In genomic region chr1:39132505-39133339, GRCh38 we compare ENCODE assay signal across 8 cellular contexts.
A peak's percentile ranks its signal among the peaks of the same experiment; 100 is the strongest.
DNase-seq lines count a peak whose midpoint lies in the region; ATAC-seq, FAIRE-seq and TF ChIP-seq lines count a peak whose summit lies in the region.

No MANE protein-coding gene starts in this region.

- peaks cover 3% of the 10 kb centered on the region for H3K79me1 ChIP-seq in H9 (ENCODE audit: insufficient read depth, low read depth, low read length, poor library complexity, severe bottlenecking)

- no peak overlapping the region for H3K56ac ChIP-seq in H9 (ENCODE audit: insufficient read length, low read depth, low read length)

- H3K27me3 Mint-ChIP-seq in H9 (ENCODE audit: low read depth): no peaks in the 10 kb centered on the region

- peaks cover 42 to 57% of the 10 kb centered on the region in 2 experiments for H3K4me1 Mint-ChIP-seq in H9

- peak overlapping the region; percentile 84 for H2BK5ac ChIP-seq in H9 (ENCODE audit: insufficient read length, low read length)

- H3K23ac ChIP-seq in H9 (ENCODE audit: insufficient read length, low read depth, low read length): no peak overlapping the region

- H2AK5ac ChIP-seq in H9 (ENCODE audit: insufficient read length, low read length): no peak overlapping the region

- H3K18ac ChIP-seq in H9 (ENCODE audit: insufficient read length, low read depth, low read length): peak overlapping the region; percentile 85

- H3K27ac Mint-ChIP-seq in H9: peak overlapping the region; percentile 82 to 99 (median 99)

- H3K79me2 ChIP-seq in H9 (ENCODE audit: insufficient read depth, low read length): peaks cover 26% of the 10 kb centered on the region; the same call in 1 of the 2 replicates

- H3K27ac ChIP-seq in H9 (ENCODE audit: insufficient read length, low read depth, low read length): peak overlapping the region; percentile 97
- peak overlapping the region; percentile 87 for H3K27ac ChIP-seq in left ventricle myocardium inferior (replicated peaks)

- H3K4me3 ChIP-seq in left ventricle myocardium inferior: peak overlapping the region; percentile 5

- peak overlapping the region; percentile 58 for H4K91ac ChIP-seq in H9 (ENCODE audit: insufficient read length, low read depth, low read length)

- peak overlapping the region; percentile 28 for H2BK12ac ChIP-seq in H9 (ENCODE audit: insufficient read length, low read depth, low read length)

- H3K4me2 ChIP-seq in H9 (ENCODE audit: insufficient read depth, insufficient read length, low read length): peak overlapping the region; percentile 38

- H3K9me3 Mint-ChIP-seq in H9: no peaks in the 10 kb centered on the region

- no peak for FAIRE-seq in GM19239 (lab: Jason Lieb, UNC)

- H3K23me2 ChIP-seq in H9 (ENCODE audit: insufficient read length, low read depth, low read length, poor library complexity, severe bottlenecking): no peaks in the 10 kb centered on the region

- H3K4me1 ChIP-seq in H9 (ENCODE audit: insufficient read depth, low read length) (peaks cover 26% of the 10 kb centered on the region), left ventricle myocardium inferior (peaks cover 72% of the 10 kb centered on the region)

- no peaks in the 10 kb centered on the region for H3K36me3 ChIP-seq in left ventricle myocardium inferior

- no peak overlapping the region for H2BK15ac ChIP-seq in H9 (ENCODE audit: low read depth, low read length)

- no peak overlapping the region for H2BK20ac ChIP-seq in H9 (ENCODE audit: low read depth, low read length, poor library complexity, severe bottlenecking)

- peak overlapping the region; percentile 87 for H3K14ac ChIP-seq in H9 (ENCODE audit: insufficient read depth, low read length)

- H4K20me1 ChIP-seq in H9 (ENCODE audit: control insufficient read depth, insufficient read depth, insufficient read length): peaks cover 2% of the 10 kb centered on the region

- H3K36me3 Mint-ChIP-seq in H9 (ENCODE audit: insufficient read depth in 1 of 3, low read depth in 3 of 3): peaks cover 0 to 7% (median 3%) of the 10 kb centered on the region in 3 experiments; a peak in 4 of 7 replicates

- H3K9ac ChIP-seq in H9 (ENCODE audit: extremely low read depth, insufficient read length, low read length): peak overlapping the region; percentile 49

- DNase-seq in H9: peak; percentile 95
- DNase-seq in SW 1271 (lab: John Stamatoyannopoulos, UW): peak; percentile 45 to 77
- peak; percentile 74 for DNase-seq in left ventricle myocardium inferior
- peak; percentile 97 for DNase-seq in pulmonary artery endothelial cell (ENCODE audit: low read depth, low spot score)
- DNase-seq in stimulated activated CD4-positive, alpha-beta T cell treated with anti-CD3 and anti-CD28 coated beads, Interleukin-4, amount 100 ng/mL, for 4 hours: no peak
- DNase-seq in MV-4-11 (lab: John Stamatoyannopoulos, UW): no peak
- DNase-seq in GM19239 (ENCODE audit: insufficient read length, low spot score): no peak

- H4K5ac ChIP-seq in H9 (ENCODE audit: insufficient read length, low read depth, low read length): peak overlapping the region; percentile 86

- no peak overlapping the region for H4K8ac ChIP-seq in H9 (replicated peaks; ENCODE audit: insufficient read length, low read depth, low read length)

- H3K9me3 ChIP-seq in H9 (ENCODE audit: control insufficient read depth, low read depth, low read length) (no peaks in the 10 kb centered on the region), left ventricle myocardium inferior (replicated peaks) (no peaks in the 10 kb centered on the region)

- H3T11ph ChIP-seq in H9 (ENCODE audit: low read length): no peak overlapping the region

- H2AFZ ChIP-seq in H9 (ENCODE audit: low read length): no peak overlapping the region

- no peak for ATAC-seq in GM21423 (IDR thresholded peaks at IDR 0.05; ENCODE audit: unreplicated experiment)

- no CpG with 5 or more reads among the region's 9 CpGs for WGBS in H9 (ENCODE audit: extremely low coverage, insufficient read length, low lambda C conversion rate)

- peak overlapping the region; percentile 11 to 50; a peak in 4 of 5 replicates for H3K4me3 Mint-ChIP-seq in H9

- H2BK120ac ChIP-seq in H9 (ENCODE audit: low read depth, low read length, poor library complexity, severe bottlenecking): peak overlapping the region; percentile 63

- H3K4ac ChIP-seq in H9 (ENCODE audit: low read depth, low read length): no peak overlapping the region; the same call in 1 of the 2 replicates

- H3K27me3 ChIP-seq in H9 (ENCODE audit: insufficient read depth, low read length): no peaks in the 10 kb centered on the region
- no peaks in the 10 kb centered on the region for H3K27me3 ChIP-seq in left ventricle myocardium inferior (ENCODE audit: low read depth)

- TF ChIP-seq CTCF in H9 (conservative IDR thresholded peaks at IDR 0.05): peak; percentile 70
- peak; percentile 56 for TF ChIP-seq CTCF in left ventricle myocardium inferior (IDR thresholded peaks at IDR 0.05; ENCODE audit: borderline replicate concordance)

- intact Hi-C loops in left ventricle myocardium inferior (cut with micrococcal nuclease): no loop called here

Comparison
In these comparisons a context has a peak if more than half of its experiments do, and no peak if none do; other contexts are left out.
1. DNase-seq: peak in H9 (single experiment), SW 1271 (2 of 2), left ventricle myocardium inferior (single experiment) and pulmonary artery endothelial cell (single experiment); none in stimulated activated CD4-positive, alpha-beta T cell treated with anti-CD3 and anti-CD28 coated beads, Interleukin-4, amount 100 ng/mL, for 4 hours (0 of 2), MV-4-11 (single experiment) and GM19239 (single experiment).